ENCODE assay signal across 1 cellular context in the genomic region with DNA sequence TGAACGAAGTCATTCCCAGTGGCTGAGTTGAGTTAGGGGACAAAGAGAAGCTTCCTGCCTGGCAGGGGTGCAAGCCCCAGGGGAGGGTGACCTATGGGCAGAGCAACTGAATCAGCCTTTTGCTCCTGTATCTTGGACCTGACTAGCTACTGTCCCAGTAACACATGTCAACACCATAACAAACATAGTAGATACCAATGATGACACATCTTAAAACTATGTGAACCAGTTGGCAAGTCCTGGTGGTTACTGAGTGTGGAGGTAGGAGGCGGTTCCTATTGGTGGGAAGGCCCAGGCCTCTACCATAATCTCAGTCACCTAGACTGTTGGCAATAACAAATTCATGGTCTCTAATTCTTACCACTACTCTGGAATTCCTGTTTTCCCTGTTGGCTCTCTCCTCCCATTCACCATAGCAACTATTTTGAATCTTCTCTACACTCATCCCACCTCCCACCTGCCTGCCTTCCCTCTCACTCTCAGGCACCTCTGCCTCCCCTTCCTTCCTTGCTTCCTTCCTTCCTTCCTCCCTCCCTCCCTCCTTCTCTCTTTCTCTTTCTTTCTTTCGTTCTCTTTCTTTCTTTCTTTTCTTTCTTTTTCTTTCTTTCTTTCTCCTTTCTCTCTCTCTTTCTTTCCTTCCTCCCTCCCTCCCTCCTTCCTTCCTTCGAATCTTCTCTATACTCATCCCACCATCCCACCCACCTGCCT.
TF ChIP-seq lines count a peak whose summit lies in the region.

No MANE protein-coding gene starts in this region.

TF ChIP-seq in HCT116, 20 proteins besides CTCF, POLR2A, EP300 and RAD21 (continued from another document):
- TF ChIP-seq REST (IDR thresholded peaks at IDR 0.05; ENCODE audit: low read depth) (no peak), CEBPB (IDR thresholded peaks at IDR 0.05; ENCODE audit: low read depth) (no peak), SRF (IDR thresholded peaks at IDR 0.05; ENCODE audit: low read depth) (no peak), ZFX (IDR thresholded peaks at IDR 0.05) (no peak), EZH2 (IDR thresholded peaks at IDR 0.05) (no peak), TCF7L2 (IDR thresholded peaks at IDR 0.05; ENCODE audit: borderline replicate concordance, extremely low read depth, insufficient read depth, insufficient read length) (no peak), ATF3 (IDR thresholded peaks at IDR 0.05) (peak; percentile 61; the same call in 1 of the 2 replicates), ZNF274 (IDR thresholded peaks at IDR 0.05; ENCODE audit: low read depth, low read length) (no peak), ELF1 (IDR thresholded peaks at IDR 0.05; ENCODE audit: borderline replicate concordance, low read depth) (no peak), EGR1 (IDR thresholded peaks at IDR 0.05; ENCODE audit: low read depth) (no peak), FOSL1 (IDR thresholded peaks at IDR 0.05; ENCODE audit: low read depth) (peak; percentile 73), CBX3 (IDR thresholded peaks at IDR 0.05; ENCODE audit: low read depth) (peak; percentile 55; the same call in 1 of the 2 replicates), YY1 (IDR thresholded peaks at IDR 0.05; ENCODE audit: extremely low read depth, insufficient replicate concordance, low read depth, low read length) (no peak), SP1 (IDR thresholded peaks at IDR 0.05; ENCODE audit: low read depth) (no peak), SIN3A (IDR thresholded peaks at IDR 0.05; ENCODE audit: low read depth) (no peak), EZH2phosphoT487 (IDR thresholded peaks at IDR 0.05; ENCODE audit: borderline replicate concordance) (no peak), JUND (IDR thresholded peaks at IDR 0.05) (peak; percentile 81)
- TF ChIP-seq, protein P1, sequence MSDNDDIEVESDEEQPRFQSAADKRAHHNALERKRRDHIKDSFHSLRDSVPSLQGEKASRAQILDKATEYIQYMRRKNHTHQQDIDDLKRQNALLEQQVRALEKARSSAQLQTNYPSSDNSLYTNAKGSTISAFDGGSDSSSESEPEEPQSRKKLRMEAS (IDR thresholded peaks at IDR 0.05), result no peak
